Comparison of ENCODE assay signal across 19 cellular contexts in the genomic region with DNA sequence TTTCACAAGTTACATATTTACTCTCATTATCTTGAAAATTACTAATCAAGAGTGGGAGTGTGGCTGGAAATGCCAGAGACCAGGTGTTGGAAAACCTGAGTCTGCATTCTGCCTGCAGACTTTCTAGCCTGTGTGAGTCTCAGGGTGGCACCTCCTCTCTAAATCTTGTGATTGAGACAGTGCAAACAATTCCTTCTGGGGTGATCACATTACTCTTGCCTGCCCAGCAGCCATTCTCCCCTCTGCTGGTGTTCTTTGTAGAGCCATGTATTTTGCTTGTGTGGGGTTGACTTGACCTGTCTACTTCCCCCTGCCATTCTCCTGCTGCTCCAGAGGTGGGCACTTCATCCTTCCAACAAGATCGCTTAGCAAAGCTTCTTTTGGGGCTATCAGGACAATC.
DNase-seq lines count a peak whose midpoint lies in the region; ATAC-seq and TF ChIP-seq lines count a peak whose summit lies in the region.
"Had no signal": no experiment of that assay in that cellular context is flagged by ENCODE, and none has a peak within 500 bp of the region (broad histone marks: within the 10 kb centered on the region; RNA-seq: fewer than 3 reads in every experiment).

No MANE protein-coding gene starts in this region.

- 11 to 53% methylated on average over 1 of the region's 1 CpG for WGBS in body of pancreas, 2 donors

- no peak overlapping the region for H2AFZ ChIP-seq in KMS-11 (ENCODE audit: low read depth)

- peak in 1 of 3 donors; percentile 20 for TF ChIP-seq POLR2A in body of pancreas (IDR thresholded peaks at IDR 0.05)

- H3K4me1 ChIP-seq in KMS-11 (ENCODE audit: low read depth, poor library complexity, severe bottlenecking) (peaks cover 20% of the 10 kb centered on the region), body of pancreas (peaks cover 31% of the 10 kb centered on the region)

- ATAC-seq in body of pancreas (peak; percentile 93), GM18867 (IDR thresholded peaks at IDR 0.05; ENCODE audit: unreplicated experiment) (no peak), HG02840 (IDR thresholded peaks at IDR 0.05; ENCODE audit: low FRiP score, unreplicated experiment) (no peak)

- peak overlapping the region; percentile 52 for H3K27ac ChIP-seq in KMS-11
- peak overlapping the region; percentile 26 to 82 (median 57) for H3K27ac ChIP-seq in body of pancreas
- H3K27ac ChIP-seq: cardiac muscle cell, skin epidermis had no signal

- intact Hi-C loops in body of pancreas (cut with DNase I): no loop called here

- TF ChIP-seq CTCF in KMS-11 (conservative IDR thresholded peaks at IDR 0.05; ENCODE audit: low read depth, low read length) (no peak), body of pancreas (IDR thresholded peaks at IDR 0.05) (peak in 4 of 7 experiments; percentile 19 to 46 (median 34))

- H3K36me3 ChIP-seq in KMS-11 (ENCODE audit: insufficient read depth) (no peaks in the 10 kb centered on the region), body of pancreas (replicated peaks in 1 of 2; ENCODE audit: insufficient read depth in 1 of 2, low read depth in 2 of 2) (no peaks in the 10 kb centered on the region)
- H3K36me3 ChIP-seq: cardiac muscle cell had no signal

- H3K27me3 ChIP-seq in KMS-11 (ENCODE audit: insufficient read depth, low read depth): no peaks in the 10 kb centered on the region
- no peaks in the 10 kb centered on the region for H3K27me3 ChIP-seq in body of pancreas
- H3K27me3 ChIP-seq: BE2C, cardiac muscle cell had no signal

- no peak overlapping the region for H3K4me3 ChIP-seq in KMS-11 (IDR thresholded peaks at IDR 0.05; ENCODE audit: insufficient read depth, low read depth, low read length)
- H3K4me3 ChIP-seq in body of pancreas: no peak overlapping the region
- H3K4me3 ChIP-seq: cardiac muscle cell, skin epidermis had no signal

- H4K20me1 ChIP-seq in KMS-11 (ENCODE audit: insufficient read depth): no peaks in the 10 kb centered on the region

- H3K79me2 ChIP-seq in KMS-11 (ENCODE audit: insufficient read depth, low read depth): no peaks in the 10 kb centered on the region

- H3K9me3 ChIP-seq in body of pancreas: no peaks in the 10 kb centered on the region
- H3K9me3 ChIP-seq: BE2C had no signal

- DNase-seq in COR-L47 (lab: John Stamatoyannopoulos, UW) (peak; percentile 27), body of pancreas (peak; percentile 60 to 85 (median 74)), midbrain (lab: John Stamatoyannopoulos, UW) (peak; percentile 26), middle frontal gyrus (ENCODE audit: extremely low spot score, low spot score) (no peak), NCI-H526 treated with DMSO at 0.1 percent for 48 hours (lab: John Stamatoyannopoulos, UW) (no peak)
- DNase-seq: activated B cell treated with CpG ODN at 0.5 μM for 24 hours; BE2C; DMS153; foreskin melanocyte; GOT3; immature natural killer cell; mesenchymal stem cell; MV-4-11; stimulated activated naive CD4-positive, alpha-beta T cell treated with Interleukin-2 at 50 U/mL for 16 hours had no signal

- H3K4me2 ChIP-seq in KMS-11: peak overlapping the region; percentile 49; the same call in 1 of the 2 replicates

- H3K9ac ChIP-seq in KMS-11: 0 out of 2 replicates have a peak overlapping the region, but pooled peaks have one; percentile 7

Comparison
In these comparisons a context has a peak if more than half of its experiments do, and no peak if none do; other contexts are left out.
1. DNase-seq: peak in COR-L47 (single experiment), body of pancreas (4 of 4) and midbrain (single experiment); none in middle frontal gyrus (single experiment) and NCI-H526 treated with DMSO at 0.1 percent for 48 hours (single experiment).